22 cellular contexts compared by ENCODE assay signal in the genomic region with DNA sequence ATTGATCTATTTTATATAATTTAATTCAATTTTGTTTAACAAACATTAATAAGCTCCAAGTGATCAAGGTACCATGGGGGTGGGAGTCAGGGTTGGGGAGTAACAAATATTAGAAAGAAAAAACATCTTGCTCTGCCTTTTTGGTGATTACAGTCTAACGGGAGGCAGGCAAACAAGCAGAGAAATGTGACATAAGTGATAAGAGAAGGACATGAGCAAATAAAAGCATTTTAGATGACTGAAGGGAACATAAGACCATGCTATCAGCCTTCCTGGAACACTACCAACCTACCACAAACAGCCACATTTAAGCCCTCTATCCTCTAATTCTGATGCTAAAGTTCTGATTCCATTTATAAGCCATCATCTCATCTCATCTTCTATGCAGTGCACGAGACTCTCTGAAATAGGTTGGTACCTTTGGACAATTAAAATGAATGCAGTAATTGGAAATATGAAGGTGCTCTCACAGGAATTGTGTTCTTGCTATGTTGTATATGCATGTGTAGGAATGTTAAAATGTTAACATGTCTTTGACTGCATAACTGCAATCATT.
"Had no signal": no experiment of that assay in that cellular context is flagged by ENCODE, and none has a peak within 500 bp of the region (broad histone marks: within the 10 kb centered on the region; RNA-seq: fewer than 3 reads in every experiment).

No MANE protein-coding gene starts in this region.

- H2AFZ ChIP-seq: hepatocyte had no signal

- ATAC-seq: foreskin keratinocyte; left cardiac atrium; lower lobe of right lung; natural killer cell treated with Interleukin-12 subunit alpha and Interleukin-12 subunit beta and Interleukin-15 and Interleukin-18, amount 100 ng/mL, for 72 hours; pancreas; right cardiac atrium had no signal

- H3K4me1 ChIP-seq: foreskin keratinocyte had no signal

- DNase-seq: cortex of kidney; dorsolateral prefrontal cortex; effector CD8-positive, alpha-beta T cell; foreskin keratinocyte; head of caudate nucleus; kidney; left cardiac atrium; left ventricle myocardium inferior; lower lobe of right lung; occipital lobe; pancreas; right cardiac atrium; small intestine; stimulated activated CD4-positive, alpha-beta T cell treated with anti-CD3 and anti-CD28 coated beads, Interleukin-12 subunit alpha, Interleukin-12 subunit beta, amount 100 ng/mL, for 4 hours; stimulated activated naive CD4-positive, alpha-beta T cell; trophoblast cell had no signal

- H3K4me2 ChIP-seq: hepatocyte had no signal

- H3K4me3 ChIP-seq: dorsolateral prefrontal cortex, hepatocyte, left ventricle myocardium inferior, lower lobe of right lung, pancreas had no signal

- H3K9me3 Mint-ChIP-seq: mesothelial cell of epicardium; natural killer cell treated with Interleukin-12 subunit alpha and Interleukin-12 subunit beta and Interleukin-15 and Interleukin-18, amount 100 ng/mL, for 72 hours had no signal

- H3K36me3 Mint-ChIP-seq: mesothelial cell of epicardium; natural killer cell treated with Interleukin-12 subunit alpha and Interleukin-12 subunit beta and Interleukin-15 and Interleukin-18, amount 100 ng/mL, for 72 hours had no signal

- H3K36me3 ChIP-seq: left ventricle myocardium inferior, lower lobe of right lung, pancreas had no signal

- H3K27ac Mint-ChIP-seq: memory B cell; mesothelial cell of epicardium; natural killer cell treated with Interleukin-12 subunit alpha and Interleukin-12 subunit beta and Interleukin-15 and Interleukin-18, amount 100 ng/mL, for 72 hours; progenitor cell of endocrine pancreas had no signal

- H3K27ac ChIP-seq: dorsolateral prefrontal cortex, epithelial cell of prostate, foreskin keratinocyte, hepatocyte, left ventricle myocardium inferior, lower lobe of right lung, pancreas had no signal

- H3K4me3 Mint-ChIP-seq: memory B cell; mesothelial cell of epicardium; natural killer cell treated with Interleukin-12 subunit alpha and Interleukin-12 subunit beta and Interleukin-15 and Interleukin-18, amount 100 ng/mL, for 72 hours had no signal

- H3K27me3 Mint-ChIP-seq: progenitor cell of endocrine pancreas had no signal

- H3K79me2 ChIP-seq: hepatocyte had no signal

- H3K27me3 ChIP-seq: dorsolateral prefrontal cortex, foreskin keratinocyte, hepatocyte, pancreas had no signal

- FAIRE-seq: kidney, pancreas, small intestine had no signal

- H3K9me3 ChIP-seq: left ventricle myocardium inferior, lower lobe of right lung, pancreas had no signal
